ENCODE assay signal across 8 cellular contexts in the genomic region with DNA sequence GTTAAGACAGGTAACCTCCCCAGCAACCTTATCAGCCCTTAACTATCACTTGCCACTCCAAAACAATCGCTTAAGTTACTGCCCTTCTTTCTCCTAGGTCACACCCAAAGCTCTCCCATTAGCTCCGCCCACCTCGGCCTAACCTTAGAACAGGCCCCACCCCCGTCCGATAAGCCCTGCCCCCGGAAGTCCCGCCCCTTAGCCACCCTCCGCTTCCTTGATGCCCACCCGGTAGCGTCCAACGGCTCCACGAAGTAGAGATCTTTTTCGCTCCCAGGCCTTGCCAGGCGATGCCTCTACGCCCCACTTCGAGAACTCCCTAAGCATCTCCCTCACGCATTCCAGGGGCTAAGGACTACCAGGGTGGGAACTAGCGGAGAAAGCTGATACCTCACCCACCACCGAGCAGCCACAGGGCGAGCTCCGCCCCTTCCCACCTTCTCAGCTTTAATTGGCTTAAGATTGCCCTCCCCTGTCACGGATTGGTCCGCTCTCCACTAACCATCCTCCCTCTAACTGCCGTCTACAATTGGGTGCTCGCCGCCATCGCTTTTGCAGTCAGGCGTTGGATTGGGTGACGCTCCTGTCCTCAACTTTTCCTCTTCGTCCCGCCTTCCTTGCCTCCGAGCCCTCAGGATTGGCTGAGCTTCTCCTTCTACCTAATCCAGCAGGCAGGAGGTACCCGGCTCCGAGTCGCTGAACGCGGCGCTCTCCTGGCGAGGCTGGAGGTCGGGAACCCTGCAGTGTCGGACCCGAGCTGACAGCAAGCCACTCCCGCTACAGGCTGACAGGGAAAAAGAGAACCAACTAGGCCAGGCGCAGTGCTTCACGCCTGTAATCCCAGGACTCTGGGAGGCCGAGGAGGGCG. TPM values are rescaled to one million over a fixed set of nuclear protein-coding genes. Genes with fewer than 3 reads are reported as not detected.
A peak's percentile ranks its signal among the peaks of the same experiment; 100 is the strongest.
DNase-seq lines count a peak whose midpoint lies in the region; ATAC-seq and TF ChIP-seq lines count a peak whose summit lies in the region.

TSS of gene ZBTB3 (minus strand) at position 425 of the 868 bp plus-strand sequence. CDS start 496 bp downstream, outside the sequence.

- H3K4me3 Mint-ChIP-seq in chondrocyte (ENCODE audit: unreplicated experiment) = peak within 1 kb of the TSS; percentile 97

- peak within 1 kb of the TSS; percentile 99 for H3K27ac Mint-ChIP-seq in chondrocyte (ENCODE audit: unreplicated experiment)

- no peaks in the 10 kb centered on the region for H3K27me3 Mint-ChIP-seq in chondrocyte (ENCODE audit: low read depth)

- H3K36me3 Mint-ChIP-seq in chondrocyte (ENCODE audit: low read depth) = peaks cover 4% of the 10 kb centered on the region

- peaks cover 20% of the 10 kb centered on the region for H3K4me1 Mint-ChIP-seq in chondrocyte (ENCODE audit: low read depth)

- TF ChIP-seq CTCF in chondrocyte (IDR thresholded peaks at IDR 0.05) = no peak

- peak; percentile 94 for ATAC-seq in HG03432 (IDR thresholded peaks at IDR 0.05; ENCODE audit: unreplicated experiment)

- DNase-seq in AG20443 (ENCODE audit: low spot score) (peak; percentile 96), NCI-H510A (lab: John Stamatoyannopoulos, UW) (peak; percentile 97), chondrocyte (ENCODE audit: low spot score) (peak; percentile 98), kidney glomerular epithelial cell (lab: John Stamatoyannopoulos, UW) (peak; percentile 99)
- DNase-seq in activated CD4-positive, alpha-beta T cell treated with anti-CD3 and anti-CD28 coated beads for 1 hour = peak; percentile 91
- peak; percentile 94 to 95 for DNase-seq in stimulated activated CD4-positive, alpha-beta T cell treated with anti-CD3 and anti-CD28 coated beads, Interleukin-1b, Interleukin-23, amount 100 ng/mL, for 1 hour (ENCODE audit: low read depth in 2 of 2)

- peak; percentile 87 for TF ChIP-seq POLR2A in GM19099 (IDR thresholded peaks at IDR 0.05; ENCODE audit: extremely low read depth, insufficient read length, low read depth)

- H3K9me3 Mint-ChIP-seq in chondrocyte (ENCODE audit: low read depth) = no peaks in the 10 kb centered on the region

RNA-seq across cellular contexts. Expression of gene ZBTB3, which starts in this region (rescaled TPM):
- total RNA-seq in chondrocyte = 10.2 to 13.0 TPM (median 11.3 TPM) in 3 replicates

Comparison
In these comparisons a context has a peak if more than half of its experiments do, and no peak if none do; other contexts are left out.
1. Peak in every context shown above with its lines: DNase-seq and ATAC-seq.